ENCODE assay signal across 19 cellular contexts in genomic region chr3:29412117-29412516, GRCh38.
DNase-seq lines count a peak whose midpoint lies in the region; ATAC-seq and TF ChIP-seq lines count a peak whose summit lies in the region.
"Had no signal": no experiment of that assay in that cellular context is flagged by ENCODE, and none has a peak within 500 bp of the region (broad histone marks: within the 10 kb centered on the region; RNA-seq: fewer than 3 reads in every experiment).

No MANE protein-coding gene starts in this region.

- H3K4me3 Mint-ChIP-seq in chondrocyte (ENCODE audit: unreplicated experiment), result no peak overlapping the region

- no peak overlapping the region; the same call in 1 of the 2 replicates for H2AFZ ChIP-seq in MM.1S (ENCODE audit: low read length)

- no peaks in the 10 kb centered on the region for H3K79me2 ChIP-seq in MM.1S (ENCODE audit: low read length)

- H3K27ac ChIP-seq in MM.1S (ENCODE audit: low read length), result peak overlapping the region; percentile 66; the same call in 1 of the 2 replicates
- H3K27ac ChIP-seq: 22Rv1; BLaER1 treated with 17β-estradiol and CSF1 and Interleukin-3, amounts not matched to agents 10 nM and 100 nM; right atrium auricular region; stomach; upper lobe of right lung had no signal

- no peak overlapping the region for H3K9ac ChIP-seq in MM.1S (ENCODE audit: low read length)
- H3K9ac ChIP-seq: BLaER1 treated with 17β-estradiol and CSF1 and Interleukin-3, amounts not matched to agents 10 nM and 100 nM had no signal

- no peaks in the 10 kb centered on the region for H3K9me3 ChIP-seq in MM.1S (replicated peaks; ENCODE audit: insufficient read depth, low read length)
- H3K9me3 ChIP-seq: BLaER1 treated with 17β-estradiol and CSF1 and Interleukin-3, amounts not matched to agents 10 nM and 100 nM; right atrium auricular region; stomach; upper lobe of right lung had no signal

- peak; percentile 12 for DNase-seq in DMS 273 (lab: John Stamatoyannopoulos, UW; ENCODE audit: unreplicated experiment)
- DNase-seq in DMS 273 treated with DMSO at 0.1 percent for 48 hours (lab: John Stamatoyannopoulos, UW), result no peak
- peak; percentile 77 for DNase-seq in MM.1S
- no peak for DNase-seq in chondrocyte (ENCODE audit: low spot score)
- no peak for DNase-seq in midbrain (lab: John Stamatoyannopoulos, UW)
- no peak for DNase-seq in D341Med (ENCODE audit: low spot score)
- DNase-seq in H4 (ENCODE audit: low spot score), result no peak
- DNase-seq: activated effector memory CD4-positive, alpha-beta T cell treated with anti-CD3 and anti-CD28 coated beads, Interleukin-2, amount 50 U/mL, for 16 hours; amniotic stem cell; foreskin fibroblast; NCI-H2029; NCI-H82; SHP77; stomach; upper lobe of right lung had no signal

- H3K27ac Mint-ChIP-seq in chondrocyte (ENCODE audit: unreplicated experiment), result peak overlapping the region; percentile 37

- no peak overlapping the region for H3K4me3 ChIP-seq in MM.1S (ENCODE audit: low read length)
- H3K4me3 ChIP-seq: BLaER1 treated with 17β-estradiol and CSF1 and Interleukin-3, amounts not matched to agents 10 nM and 100 nM; right atrium auricular region; stomach; upper lobe of right lung had no signal

- H3K36me3 ChIP-seq in MM.1S (replicated peaks; ENCODE audit: insufficient read depth, low read length), result no peaks in the 10 kb centered on the region
- H3K36me3 ChIP-seq: BLaER1 treated with 17β-estradiol and CSF1 and Interleukin-3, amounts not matched to agents 10 nM and 100 nM; right atrium auricular region; stomach; upper lobe of right lung had no signal

- peak; percentile 83 for ATAC-seq in HG02610 (IDR thresholded peaks at IDR 0.05; ENCODE audit: unreplicated experiment)
- ATAC-seq: upper lobe of right lung had no signal

- no peaks in the 10 kb centered on the region for H3K27me3 ChIP-seq in MM.1S (replicated peaks; ENCODE audit: insufficient read depth, low read length)
- H3K27me3 ChIP-seq: BLaER1 treated with 17β-estradiol and CSF1 and Interleukin-3, amounts not matched to agents 10 nM and 100 nM; right atrium auricular region; stomach; upper lobe of right lung had no signal

- no peaks in the 10 kb centered on the region for H3K27me3 Mint-ChIP-seq in chondrocyte (ENCODE audit: low read depth)

- no peaks in the 10 kb centered on the region for H3K9me2 ChIP-seq in MM.1S (replicated peaks; ENCODE audit: insufficient read depth, low read length)

- peaks cover 44% of the 10 kb centered on the region for H3K4me1 ChIP-seq in MM.1S (ENCODE audit: low read length)
- H3K4me1 ChIP-seq: stomach had no signal

- peaks cover 55% of the 10 kb centered on the region for H3K4me1 Mint-ChIP-seq in chondrocyte (ENCODE audit: low read depth)

- H3K36me3 Mint-ChIP-seq in chondrocyte (ENCODE audit: low read depth), result peaks cover 5% of the 10 kb centered on the region

- no peaks in the 10 kb centered on the region for H4K20me1 ChIP-seq in MM.1S (ENCODE audit: insufficient read depth, low read length)
- H4K20me1 ChIP-seq: BLaER1 treated with 17β-estradiol and CSF1 and Interleukin-3, amounts not matched to agents 10 nM and 100 nM had no signal

- no peaks in the 10 kb centered on the region for H3K9me3 Mint-ChIP-seq in chondrocyte (ENCODE audit: low read depth)

- peaks cover 9% of the 10 kb centered on the region; the same call in 1 of the 2 replicates for H3F3A ChIP-seq in MM.1S (ENCODE audit: insufficient read depth, low read length)

- TF ChIP-seq CTCF in MM.1S (IDR thresholded peaks at IDR 0.05; ENCODE audit: low read length) (no peak), chondrocyte (IDR thresholded peaks at IDR 0.05) (no peak)

- peak overlapping the region; percentile 28; the same call in 1 of the 2 replicates for H3K4me2 ChIP-seq in MM.1S (ENCODE audit: low read depth, low read length)

Comparison
In these comparisons a context has a peak if more than half of its experiments do, and no peak if none do; other contexts are left out.
1. DNase-seq: peak in DMS 273 (single experiment) and MM.1S (single experiment); none in DMS 273 treated with DMSO at 0.1 percent for 48 hours (single experiment), chondrocyte (single experiment), midbrain (single experiment), D341Med (single experiment) and H4 (single experiment).